9 cellular contexts compared by ENCODE assay signal in the genomic region with DNA sequence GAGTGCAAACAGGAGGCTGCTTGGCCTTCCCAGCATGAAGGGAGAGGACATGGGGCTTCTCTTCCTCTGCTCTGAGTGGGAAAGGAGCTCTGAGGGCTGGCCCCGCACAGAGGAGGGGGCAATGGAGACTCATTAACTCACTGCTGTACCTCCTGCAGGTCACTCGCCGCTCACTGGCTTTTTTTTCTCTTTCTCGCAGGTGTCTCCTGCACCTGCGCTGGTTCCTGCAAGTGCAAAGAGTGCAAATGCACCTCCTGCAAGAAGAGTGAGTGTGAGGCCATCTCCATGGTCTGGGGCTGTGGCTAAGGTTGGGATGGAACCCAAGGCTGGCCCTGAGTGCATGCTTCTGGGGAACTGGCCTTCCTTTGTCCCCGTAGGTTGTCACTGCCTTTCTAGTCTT. TPM values are rescaled to one million over a fixed set of nuclear protein-coding genes. Genes with fewer than 3 reads are reported as not detected.
DNase-seq lines count a peak whose midpoint lies in the region; ATAC-seq, FAIRE-seq and TF ChIP-seq lines count a peak whose summit lies in the region.
"Had no signal": no experiment of that assay in that cellular context is flagged by ENCODE, and none has a peak within 500 bp of the region (broad histone marks: within the 10 kb centered on the region; RNA-seq: fewer than 3 reads in every experiment).

No MANE protein-coding gene starts in this region.

- peak overlapping the region; percentile 79 for H3K9ac ChIP-seq in NT2/D1 (ENCODE audit: insufficient read length, low read depth)

- no peaks in the 10 kb centered on the region for H3K9me3 ChIP-seq in CD4-positive, alpha-beta memory T cell (ENCODE audit: control insufficient read depth in 1 of 2, low read length in 2 of 2)
- H3K9me3 ChIP-seq in NT2/D1 (ENCODE audit: insufficient read depth, low read length) (no peaks in the 10 kb centered on the region), neutrophil (no peaks in the 10 kb centered on the region)
- H3K9me3 ChIP-seq: gastrocnemius medialis had no signal

- no peaks in the 10 kb centered on the region for H3K9me3 Mint-ChIP-seq in CD4-positive, alpha-beta memory T cell
- no peaks in the 10 kb centered on the region for H3K9me3 Mint-ChIP-seq in effector memory CD8-positive, alpha-beta T cell

- intact Hi-C loops in CD4-positive, alpha-beta memory T cell (cut with micrococcal nuclease) = no loop called here
- intact Hi-C loops in left cardiac atrium (cut with DNase I) = no loop called here

- CTCF ChIA-PET in CD4-positive, alpha-beta memory T cell (lab: Charles Lee; ENCODE audit: partially characterized antibody) = interaction anchor here (1.4 kb wide), 1 partner anchor 44 kb away, joined by 3 read pairs; no protein-coding TSS in a partner anchor

- H3K27ac ChIP-seq in CD4-positive, alpha-beta memory T cell (ENCODE audit: low read depth, low read length) = no peak overlapping the region
- no peak overlapping the region for H3K27ac ChIP-seq in neutrophil

- peaks cover 22% of the 10 kb centered on the region for H3K4me1 ChIP-seq in CD4-positive, alpha-beta memory T cell (ENCODE audit: insufficient read depth, low read length)
- H3K4me1 ChIP-seq in NT2/D1 (ENCODE audit: insufficient read depth, insufficient read length) = no peaks in the 10 kb centered on the region
- H3K4me1 ChIP-seq in neutrophil (ENCODE audit: control insufficient read depth in 1 of 2, insufficient read depth in 1 of 2, low read depth in 1 of 2, low read length in 1 of 2) = peaks cover 9 to 14% of the 10 kb centered on the region in 2 experiments

- no peaks in the 10 kb centered on the region for H3K27me3 ChIP-seq in CD4-positive, alpha-beta memory T cell (ENCODE audit: insufficient read depth, low read length)
- H3K27me3 ChIP-seq in NT2/D1 (ENCODE audit: insufficient read depth, insufficient read length) = no peaks in the 10 kb centered on the region
- peaks cover 81% of the 10 kb centered on the region for H3K27me3 ChIP-seq in neutrophil

- H3K4me3 Mint-ChIP-seq in CD4-positive, alpha-beta memory T cell = peak overlapping the region; percentile 90 to 99 (median 96)
- peak overlapping the region; percentile 89 to 98 for H3K4me3 Mint-ChIP-seq in effector memory CD8-positive, alpha-beta T cell

- POLR2A ChIA-PET in CD4-positive, alpha-beta memory T cell (lab: Charles Lee; ENCODE audit: partially characterized antibody) = no interaction called here

- peak overlapping the region in 1 of 2 donors; percentile 65 for H3K4me3 ChIP-seq in CD4-positive, alpha-beta memory T cell (ENCODE audit: low read length in 2 of 2)
- H3K4me3 ChIP-seq in NT2/D1 (ENCODE audit: insufficient read length, low read depth) (peak overlapping the region; percentile 92), neutrophil (ENCODE audit: low read depth in 1 of 2, low read length in 1 of 2) (peak overlapping the region; percentile 56 to 72)

- H3K36me3 Mint-ChIP-seq in CD4-positive, alpha-beta memory T cell = peaks cover 0 to 3% of the 10 kb centered on the region in 2 donors
- peaks cover 9% of the 10 kb centered on the region for H3K36me3 Mint-ChIP-seq in effector memory CD8-positive, alpha-beta T cell (ENCODE audit: insufficient read depth)

- peaks cover 20 to 40% (median 28%) of the 10 kb centered on the region in 4 donors for H3K4me1 Mint-ChIP-seq in CD4-positive, alpha-beta memory T cell
- peaks cover 21 to 24% of the 10 kb centered on the region in 2 donors for H3K4me1 Mint-ChIP-seq in effector memory CD8-positive, alpha-beta T cell (ENCODE audit: low read depth in 2 of 2)

- no peak for DNase-seq in CD4-positive, alpha-beta memory T cell
- no peak for DNase-seq in NT2/D1 (ENCODE audit: low read depth, low spot score)
- DNase-seq in effector memory CD8-positive, alpha-beta T cell = no peak
- DNase-seq in HTR-8/SVneo (ENCODE audit: insufficient read length, low spot score) = no peak
- no peak for DNase-seq in left cardiac atrium

- TF ChIP-seq CTCF in neutrophil (IDR thresholded peaks at IDR 0.05) = no peak

- H3K27me3 Mint-ChIP-seq in CD4-positive, alpha-beta memory T cell = peaks cover 0 to 2% of the 10 kb centered on the region in 2 donors
- H3K27me3 Mint-ChIP-seq in effector memory CD8-positive, alpha-beta T cell = peaks cover 0 to 14% of the 10 kb centered on the region in 2 donors

- FAIRE-seq in HTR-8/SVneo (lab: Jason Lieb, UNC) = no peak

- ATAC-seq in effector memory CD8-positive, alpha-beta T cell (replicated peaks) = no peak
- ATAC-seq in HG02763 (IDR thresholded peaks at IDR 0.05; ENCODE audit: unreplicated experiment) (no peak), GM19035 (IDR thresholded peaks at IDR 0.05; ENCODE audit: unreplicated experiment) (no peak), left cardiac atrium (no peak)

- peak overlapping the region in 3 of 7 donors; percentile 82 to 95 (median 87) for H3K27ac Mint-ChIP-seq in CD4-positive, alpha-beta memory T cell
- peak overlapping the region in 1 of 2 donors; percentile 94 for H3K27ac Mint-ChIP-seq in effector memory CD8-positive, alpha-beta T cell

- H3K36me3 ChIP-seq in CD4-positive, alpha-beta memory T cell (ENCODE audit: insufficient read depth, low read length) = no peaks in the 10 kb centered on the region
- H3K36me3 ChIP-seq in NT2/D1 (ENCODE audit: insufficient read depth, insufficient read length, low read length) = peaks cover 31% of the 10 kb centered on the region
- no peaks in the 10 kb centered on the region for H3K36me3 ChIP-seq in neutrophil
- H3K36me3 ChIP-seq: gastrocnemius medialis had no signal

RNA-seq across cellular contexts. Expression of gene MT1F, which starts 0.7 kb away (rescaled TPM):
- total RNA-seq in CD4-positive, alpha-beta memory T cell = 10 to 100 TPM in 1 of 2 experiments, 1 to 10 TPM in 1; 8.3 to 12.9 TPM
- polyA plus RNA-seq in CD4-positive, alpha-beta memory T cell = 10 to 100 TPM; 12.0 to 28.9 TPM
- 1 to 10 TPM; 6.7 to 7.9 TPM for total RNA-seq in left cardiac atrium

RNA-seq across cellular contexts. Expression of gene MT1B, which starts 6.8 kb away (rescaled TPM):
- total RNA-seq in CD4-positive, alpha-beta memory T cell = not detected
- not detected for polyA plus RNA-seq in CD4-positive, alpha-beta memory T cell
- total RNA-seq in left cardiac atrium = not detected
- total RNA-seq: gastrocnemius medialis had no signal

RNA-seq across cellular contexts. Expression of gene MT1G, which starts 9.4 kb away (rescaled TPM):
- total RNA-seq in CD4-positive, alpha-beta memory T cell = not detected
- polyA plus RNA-seq in CD4-positive, alpha-beta memory T cell = 1 to 10 TPM in 1 of 2 donors, not detected in 1; 1.3 TPM
- 1 to 10 TPM; 3.6 to 5.1 TPM for total RNA-seq in left cardiac atrium

RNA-seq across cellular contexts. Expression of gene MT1H, which starts 11.1 kb away (rescaled TPM):
- under 1 TPM in 1 of 2 experiments, not detected in 1; 0.78 TPM for total RNA-seq in CD4-positive, alpha-beta memory T cell
- not detected for polyA plus RNA-seq in CD4-positive, alpha-beta memory T cell
- total RNA-seq in left cardiac atrium = not detected
- total RNA-seq: gastrocnemius medialis had no signal

RNA-seq across cellular contexts. Expression of gene MT1A, which starts 20.0 kb away (rescaled TPM):
- total RNA-seq in CD4-positive, alpha-beta memory T cell = not detected
- not detected for polyA plus RNA-seq in CD4-positive, alpha-beta memory T cell
- total RNA-seq in left cardiac atrium = 100 to 1,000 TPM in 1 of 2 donors, 10 to 100 TPM in 1; 19.0 to 104 TPM
